In the genomic region with DNA sequence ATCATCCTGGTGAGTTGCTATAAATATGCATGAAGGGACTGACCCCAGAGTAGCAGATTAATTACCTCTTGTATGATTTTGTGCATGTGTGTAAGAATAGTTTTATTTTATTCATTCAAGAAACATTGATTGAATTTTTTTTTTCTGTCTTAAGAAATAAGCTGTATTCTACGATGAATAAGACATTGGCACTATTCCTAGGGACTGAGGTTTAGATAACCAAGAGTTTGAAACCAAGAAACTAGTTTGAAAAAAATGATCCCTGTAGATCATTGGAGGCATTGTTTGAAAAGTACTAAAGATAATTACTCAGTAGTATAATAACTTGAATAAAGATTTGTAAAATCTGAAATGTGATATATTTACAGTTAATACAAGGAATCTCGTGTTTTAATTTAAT, we compare ENCODE assay signal across 32 cellular contexts.
"Had no signal": no experiment of that assay in that cellular context is flagged by ENCODE, and none has a peak within 500 bp of the region (broad histone marks: within the 10 kb centered on the region; RNA-seq: fewer than 3 reads in every experiment).

No MANE protein-coding gene starts in this region.

- H3K27ac ChIP-seq: body of pancreas, cardiac muscle cell, coronary artery, gastrocnemius medialis, neutrophil, upper lobe of left lung, vagina had no signal

- H3K36me3 ChIP-seq: cardiac muscle cell, gastrocnemius medialis, neutrophil, upper lobe of left lung, vagina had no signal

- DNase-seq: activated CD4-positive, alpha-beta memory T cell treated with anti-CD3 and anti-CD28 coated beads for 36 hours; activated CD4-positive, alpha-beta T cell treated with anti-CD3 and anti-CD28 coated beads, Interleukin-2, amount 10 ng/mL, durations not matched to agents 24 days and 14 days; activated CD4-positive, CD25-positive, alpha-beta regulatory T cell treated with anti-CD3 and anti-CD28 coated beads, Interleukin-2, amount 50 U/mL, for 72 hours; activated CD8-positive, alpha-beta memory T cell treated with anti-CD3 and anti-CD28 coated beads, Interleukin-2, amount 50 U/mL, for 4 hours; activated effector memory CD4-positive, alpha-beta T cell treated with anti-CD3 and anti-CD28 coated beads, Interleukin-2, amount 50 U/mL, for 16 hours; activated naive CD4-positive, alpha-beta T cell treated with anti-CD3 and anti-CD28 coated beads for 36 hours; activated naive CD8-positive, alpha-beta T cell treated with anti-CD3 and anti-CD28 coated beads for 36 hours; activated T-cell treated with anti-CD3 and anti-CD28 coated beads, Interleukin-2, amount 50 U/mL, for 1 hour; amniotic stem cell; body of pancreas; cerebellar nuclear complex; effector memory CD8-positive, alpha-beta T cell; erythroblast; gastrocnemius medialis; hippocampal formation; kidney; left colon; mammary epithelial cell; naive B cell; nephron progenitor cell; retina; small intestine; stimulated activated CD4-positive, alpha-beta T cell treated with anti-CD3 and anti-CD28 coated beads, Interleukin-4, amount 100 ng/mL, for 24 hours; substantia nigra; T-helper 17 cell; upper lobe of left lung had no signal

- H3K9me3 ChIP-seq: body of pancreas, gastrocnemius medialis, neutrophil, upper lobe of left lung, vagina had no signal

- H3K4me1 ChIP-seq: body of pancreas, gastrocnemius medialis, upper lobe of left lung, vagina had no signal

- ATAC-seq: body of pancreas; effector memory CD8-positive, alpha-beta T cell; gastrocnemius medialis; left colon; sciatic nerve; stimulated activated effector memory CD8-positive, alpha-beta T cell treated with anti-CD3 and anti-CD28 coated beads, Interleukin-12 subunit alpha, Interleukin-12 subunit beta, amount 100 ng/mL, for 72 hours; T-helper 17 cell had no signal

- H3K27me3 ChIP-seq: body of pancreas, gastrocnemius medialis, neutrophil, upper lobe of left lung, vagina had no signal

- H3K4me3 ChIP-seq: body of pancreas, cardiac muscle cell, coronary artery, gastrocnemius medialis, upper lobe of left lung, vagina had no signal
